ENCODE assay signal across 29 cellular contexts in the genomic region with DNA sequence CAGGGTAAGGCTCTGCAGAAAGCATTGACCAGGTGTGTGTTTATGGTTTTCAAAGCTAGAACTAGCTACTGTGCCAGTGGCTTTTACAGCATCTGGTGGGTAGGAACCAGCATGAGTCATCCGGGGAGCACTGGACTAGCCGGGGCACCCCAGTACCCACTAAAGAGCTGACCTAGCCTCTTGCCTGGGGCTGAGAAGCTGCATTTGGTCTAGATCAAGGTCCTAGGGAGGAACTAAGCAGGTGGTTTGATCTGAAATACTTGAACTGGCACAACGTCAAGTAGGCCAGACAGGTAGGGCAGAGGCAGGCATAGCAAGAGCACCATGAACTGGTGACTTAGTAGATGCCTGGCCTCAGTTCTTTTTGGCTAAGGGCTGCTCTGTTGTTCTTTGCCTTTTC.
A peak's percentile ranks its signal among the peaks of the same experiment; 100 is the strongest.
DNase-seq lines count a peak whose midpoint lies in the region; ATAC-seq, FAIRE-seq and TF ChIP-seq lines count a peak whose summit lies in the region.
"Had no signal": no experiment of that assay in that cellular context is flagged by ENCODE, and none has a peak within 500 bp of the region (broad histone marks: within the 10 kb centered on the region; RNA-seq: fewer than 3 reads in every experiment).

No MANE protein-coding gene starts in this region.

- H3K9me3 ChIP-seq in body of pancreas (no peaks in the 10 kb centered on the region), small intestine (ENCODE audit: control insufficient read depth, low read depth) (no peaks in the 10 kb centered on the region)
- H3K9me3 ChIP-seq: ascending aorta, thoracic aorta had no signal

- no peak overlapping the region for H3K4me3 Mint-ChIP-seq in activated naive CD8-positive, alpha-beta T cell treated with anti-CD3 and anti-CD28 coated beads for 36 hours
- H3K4me3 Mint-ChIP-seq: activated naive CD8-positive, alpha-beta T cell; mesothelial cell of epicardium; natural killer cell; stimulated activated naive B cell treated with anti-CD40 and anti-IgM and Interleukin-4, amounts not matched to agents 10 μg/mL and 1 μg/mL and 100 μg/mL, for 72 hours; WTC11 had no signal

- peak; percentile 59 for ATAC-seq in body of pancreas
- ATAC-seq: left lobe of liver; natural killer cell; Right ventricle myocardium inferior; stimulated activated naive B cell treated with anti-CD40 and anti-IgM and Interleukin-4, amounts not matched to agents 10 μg/mL and 1 μg/mL and 100 μg/mL, for 72 hours; WTC11 had no signal

- DNase-seq in GM12865 (ENCODE audit: low read depth) (peak; percentile 15), HT-29 (ENCODE audit: low spot score) (peak; percentile 62), body of pancreas (peak; percentile 23 to 51 (median 40)), small intestine (peak; percentile 67), superior temporal gyrus (ENCODE audit: extremely low spot score) (no peak)
- DNase-seq in activated naive CD8-positive, alpha-beta T cell treated with anti-CD3 and anti-CD28 coated beads for 36 hours: no peak
- no peak for DNase-seq in activated CD4-positive, alpha-beta T cell treated with anti-CD3 and anti-CD28 coated beads for 1 hour
- DNase-seq: activated CD4-positive, alpha-beta T cell treated with anti-CD3 and anti-CD28 coated beads, Interleukin-2, amount 50 U/mL, for 4 hours; activated CD8-positive, alpha-beta memory T cell treated with anti-CD3 and anti-CD28 coated beads, Interleukin-2, amount 50 U/mL, for 48 hours; dorsolateral prefrontal cortex; GOT3; head of caudate nucleus; Karpas-422; natural killer cell; NCI-H1048; NCI-H1694 treated with DMSO at 0.1 percent for 48 hours; NCI-H526 treated with DMSO at 0.1 percent for 48 hours; stimulated activated naive B cell treated with anti-CD40 and anti-IgM and Interleukin-4, amounts not matched to agents 10 μg/mL and 1 μg/mL and 100 μg/mL, for 72 hours; T-helper 9 cell had no signal

- TF ChIP-seq CTCF in GM12865 (IDR thresholded peaks at IDR 0.05; ENCODE audit: insufficient read depth, low read depth, low read length, missing control alignments): no peak
- no peak for TF ChIP-seq CTCF in body of pancreas (IDR thresholded peaks at IDR 0.05)

- no peaks in the 10 kb centered on the region for H3K27me3 Mint-ChIP-seq in activated naive CD8-positive, alpha-beta T cell treated with anti-CD3 and anti-CD28 coated beads for 36 hours
- H3K27me3 Mint-ChIP-seq: activated naive CD8-positive, alpha-beta T cell; stimulated activated naive B cell treated with anti-CD40 and anti-IgM and Interleukin-4, amounts not matched to agents 10 μg/mL and 1 μg/mL and 100 μg/mL, for 72 hours had no signal

- H3K4me1 Mint-ChIP-seq in activated naive CD8-positive, alpha-beta T cell treated with anti-CD3 and anti-CD28 coated beads for 36 hours: peaks cover 6% of the 10 kb centered on the region
- H3K4me1 Mint-ChIP-seq: mesothelial cell of epicardium; natural killer cell; stimulated activated naive B cell treated with anti-CD40 and anti-IgM and Interleukin-4, amounts not matched to agents 10 μg/mL and 1 μg/mL and 100 μg/mL, for 72 hours; WTC11 had no signal

- H3K27ac Mint-ChIP-seq in activated naive CD8-positive, alpha-beta T cell treated with anti-CD3 and anti-CD28 coated beads for 36 hours: no peak overlapping the region
- H3K27ac Mint-ChIP-seq: activated naive CD8-positive, alpha-beta T cell; activated T-helper 2 cell treated with anti-CD3 and anti-CD28 coated beads, Interferon-gamma antibody, Interleukin-2, Interleukin-4, amounts not matched to agents 10 μg/mL and 5 μg/mL and 100 μg/mL, durations not matched to agents 14 hours and 24 hours and 36 hours; mesothelial cell of epicardium; natural killer cell; stimulated activated naive B cell treated with anti-CD40 and anti-IgM and Interleukin-4, amounts not matched to agents 10 μg/mL and 1 μg/mL and 100 μg/mL, for 72 hours; WTC11 had no signal

- no peaks in the 10 kb centered on the region for H3K36me3 Mint-ChIP-seq in activated naive CD8-positive, alpha-beta T cell treated with anti-CD3 and anti-CD28 coated beads for 36 hours
- H3K36me3 Mint-ChIP-seq: activated naive CD8-positive, alpha-beta T cell; mesothelial cell of epicardium; natural killer cell; stimulated activated naive B cell treated with anti-CD40 and anti-IgM and Interleukin-4, amounts not matched to agents 10 μg/mL and 1 μg/mL and 100 μg/mL, for 72 hours; WTC11 had no signal

- no peak overlapping the region for H3K4me3 ChIP-seq in GM12865 (ENCODE audit: low read depth, low read length)
- no peak overlapping the region for H3K4me3 ChIP-seq in body of pancreas
- H3K4me3 ChIP-seq in small intestine (ENCODE audit: low read depth in 1 of 2, low read length in 2 of 2): no peak overlapping the region
- H3K4me3 ChIP-seq: ascending aorta, dorsolateral prefrontal cortex, smooth muscle cell, thoracic aorta had no signal

- H3K27me3 ChIP-seq in body of pancreas (no peaks in the 10 kb centered on the region), small intestine (ENCODE audit: control insufficient read depth in 2 of 2, insufficient read depth in 2 of 2, low read length in 2 of 2) (no peaks in the 10 kb centered on the region)
- H3K27me3 ChIP-seq: ascending aorta, dorsolateral prefrontal cortex had no signal

- 35 to 39% methylated on average over 3 of the region's 3 CpGs for WGBS in body of pancreas, 2 donors
- 13 to 61% (median 22%) methylated on average over 3 of the region's 3 CpGs for WGBS in small intestine, 3 donors

- TF ChIP-seq POLR2A in body of pancreas (IDR thresholded peaks at IDR 0.05): no peak

- no peaks in the 10 kb centered on the region for H3K36me3 ChIP-seq in body of pancreas (replicated peaks in 1 of 2; ENCODE audit: insufficient read depth in 1 of 2, low read depth in 2 of 2)
- H3K36me3 ChIP-seq in small intestine (ENCODE audit: control insufficient read depth in 2 of 2, insufficient read depth in 2 of 2, low read length in 2 of 2): no peaks in the 10 kb centered on the region
- H3K36me3 ChIP-seq: ascending aorta, thoracic aorta had no signal

- H3K9me3 Mint-ChIP-seq in activated naive CD8-positive, alpha-beta T cell treated with anti-CD3 and anti-CD28 coated beads for 36 hours: no peaks in the 10 kb centered on the region
- H3K9me3 Mint-ChIP-seq: activated T-helper 2 cell treated with anti-CD3 and anti-CD28 coated beads, Interferon-gamma antibody, Interleukin-2, Interleukin-4, amounts not matched to agents 10 μg/mL and 5 μg/mL and 100 μg/mL, durations not matched to agents 14 hours and 24 hours and 36 hours; mesothelial cell of epicardium; stimulated activated naive B cell treated with anti-CD40 and anti-IgM and Interleukin-4, amounts not matched to agents 10 μg/mL and 1 μg/mL and 100 μg/mL, for 72 hours; WTC11 had no signal

- H3K27ac ChIP-seq in body of pancreas: no peak overlapping the region
- no peak overlapping the region for H3K27ac ChIP-seq in small intestine (ENCODE audit: low read depth in 1 of 2, low read length in 1 of 2)
- H3K27ac ChIP-seq: ascending aorta, dorsolateral prefrontal cortex, thoracic aorta had no signal

- intact Hi-C loops in body of pancreas (cut with DNase I): no loop called here

- H3K4me1 ChIP-seq in body of pancreas (peaks cover 17% of the 10 kb centered on the region), small intestine (ENCODE audit: control insufficient read depth in 2 of 2, insufficient read depth in 1 of 2, low read depth in 1 of 2, low read length in 1 of 2) (peaks cover 0 to 2% of the 10 kb centered on the region in 2 donors)
- H3K4me1 ChIP-seq: ascending aorta had no signal

- no peak for FAIRE-seq in small intestine (lab: Jason Lieb, UNC)
- FAIRE-seq: endothelial cell of umbilical vein had no signal

Comparison
In these comparisons a context has a peak if more than half of its experiments do, and no peak if none do; other contexts are left out.
1. DNase-seq: peak in GM12865 (single experiment), HT-29 (single experiment), body of pancreas (4 of 4) and small intestine (single experiment); none in activated naive CD8-positive, alpha-beta T cell treated with anti-CD3 and anti-CD28 coated beads for 36 hours (single experiment), superior temporal gyrus (single experiment) and activated CD4-positive, alpha-beta T cell treated with anti-CD3 and anti-CD28 coated beads for 1 hour (single experiment).